ENCODE assay signal across 1 cellular context in the genomic region with DNA sequence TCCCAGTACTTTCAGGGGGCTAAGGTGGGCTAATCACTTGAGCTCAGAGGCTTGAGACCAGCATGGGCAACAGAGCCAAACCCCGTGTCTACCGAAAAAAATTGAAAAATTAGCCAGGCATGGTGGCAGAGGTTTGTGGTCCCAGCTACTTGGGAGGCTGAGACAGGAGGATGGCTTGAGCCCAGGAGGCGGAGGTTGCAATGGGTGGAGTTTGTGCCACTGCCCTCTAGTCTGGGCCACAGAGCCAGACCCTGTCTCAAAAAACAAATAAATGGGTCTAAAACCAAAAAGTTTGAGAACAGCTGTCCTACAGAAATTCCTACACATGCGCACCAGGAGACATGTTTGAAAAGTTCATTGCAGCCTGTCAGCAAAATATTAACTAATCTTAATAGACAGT.
TF ChIP-seq lines count a peak whose summit lies in the region.

No MANE protein-coding gene starts in this region.

TF ChIP-seq in HepG2, 621 proteins besides CTCF, POLR2A, EP300 and RAD21 (continued from another document):
- TF ChIP-seq, protein P1, sequence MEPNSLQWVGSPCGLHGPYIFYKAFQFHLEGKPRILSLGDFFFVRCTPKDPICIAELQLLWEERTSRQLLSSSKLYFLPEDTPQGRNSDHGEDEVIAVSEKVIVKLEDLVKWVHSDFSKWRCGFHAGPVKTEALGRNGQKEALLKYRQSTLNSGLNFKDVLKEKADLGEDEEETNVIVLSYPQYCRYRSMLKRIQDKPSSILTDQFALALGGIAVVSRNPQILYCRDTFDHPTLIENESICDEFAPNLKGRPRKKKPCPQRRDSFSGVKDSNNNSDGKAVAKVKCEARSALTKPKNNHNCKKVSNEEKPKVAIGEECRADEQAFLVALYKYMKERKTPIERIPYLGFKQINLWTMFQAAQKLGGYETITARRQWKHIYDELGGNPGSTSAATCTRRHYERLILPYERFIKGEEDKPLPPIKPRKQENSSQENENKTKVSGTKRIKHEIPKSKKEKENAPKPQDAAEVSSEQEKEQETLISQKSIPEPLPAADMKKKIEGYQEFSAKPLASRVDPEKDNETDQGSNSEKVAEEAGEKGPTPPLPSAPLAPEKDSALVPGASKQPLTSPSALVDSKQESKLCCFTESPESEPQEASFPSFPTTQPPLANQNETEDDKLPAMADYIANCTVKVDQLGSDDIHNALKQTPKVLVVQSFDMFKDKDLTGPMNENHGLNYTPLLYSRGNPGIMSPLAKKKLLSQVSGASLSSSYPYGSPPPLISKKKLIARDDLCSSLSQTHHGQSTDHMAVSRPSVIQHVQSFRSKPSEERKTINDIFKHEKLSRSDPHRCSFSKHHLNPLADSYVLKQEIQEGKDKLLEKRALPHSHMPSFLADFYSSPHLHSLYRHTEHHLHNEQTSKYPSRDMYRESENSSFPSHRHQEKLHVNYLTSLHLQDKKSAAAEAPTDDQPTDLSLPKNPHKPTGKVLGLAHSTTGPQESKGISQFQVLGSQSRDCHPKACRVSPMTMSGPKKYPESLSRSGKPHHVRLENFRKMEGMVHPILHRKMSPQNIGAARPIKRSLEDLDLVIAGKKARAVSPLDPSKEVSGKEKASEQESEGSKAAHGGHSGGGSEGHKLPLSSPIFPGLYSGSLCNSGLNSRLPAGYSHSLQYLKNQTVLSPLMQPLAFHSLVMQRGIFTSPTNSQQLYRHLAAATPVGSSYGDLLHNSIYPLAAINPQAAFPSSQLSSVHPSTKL (CRISPR knock-in tag; IDR thresholded peaks at IDR 0.05): no peak
- TF ChIP-seq, protein P2, sequence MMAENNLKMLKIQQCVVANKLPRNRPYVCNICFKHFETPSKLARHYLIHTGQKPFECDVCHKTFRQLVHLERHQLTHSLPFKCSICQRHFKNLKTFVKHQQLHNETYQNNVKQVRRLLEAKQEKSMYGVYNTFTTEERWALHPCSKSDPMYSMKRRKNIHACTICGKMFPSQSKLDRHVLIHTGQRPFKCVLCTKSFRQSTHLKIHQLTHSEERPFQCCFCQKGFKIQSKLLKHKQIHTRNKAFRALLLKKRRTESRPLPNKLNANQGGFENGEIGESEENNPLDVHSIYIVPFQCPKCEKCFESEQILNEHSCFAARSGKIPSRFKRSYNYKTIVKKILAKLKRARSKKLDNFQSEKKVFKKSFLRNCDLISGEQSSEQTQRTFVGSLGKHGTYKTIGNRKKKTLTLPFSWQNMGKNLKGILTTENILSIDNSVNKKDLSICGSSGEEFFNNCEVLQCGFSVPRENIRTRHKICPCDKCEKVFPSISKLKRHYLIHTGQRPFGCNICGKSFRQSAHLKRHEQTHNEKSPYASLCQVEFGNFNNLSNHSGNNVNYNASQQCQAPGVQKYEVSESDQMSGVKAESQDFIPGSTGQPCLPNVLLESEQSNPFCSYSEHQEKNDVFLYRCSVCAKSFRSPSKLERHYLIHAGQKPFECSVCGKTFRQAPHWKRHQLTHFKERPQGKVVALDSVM (CRISPR knock-in tag; IDR thresholded peaks at IDR 0.05): peak; percentile 83
